Comparison of ENCODE assay signal across 9 cellular contexts in the genomic region with DNA sequence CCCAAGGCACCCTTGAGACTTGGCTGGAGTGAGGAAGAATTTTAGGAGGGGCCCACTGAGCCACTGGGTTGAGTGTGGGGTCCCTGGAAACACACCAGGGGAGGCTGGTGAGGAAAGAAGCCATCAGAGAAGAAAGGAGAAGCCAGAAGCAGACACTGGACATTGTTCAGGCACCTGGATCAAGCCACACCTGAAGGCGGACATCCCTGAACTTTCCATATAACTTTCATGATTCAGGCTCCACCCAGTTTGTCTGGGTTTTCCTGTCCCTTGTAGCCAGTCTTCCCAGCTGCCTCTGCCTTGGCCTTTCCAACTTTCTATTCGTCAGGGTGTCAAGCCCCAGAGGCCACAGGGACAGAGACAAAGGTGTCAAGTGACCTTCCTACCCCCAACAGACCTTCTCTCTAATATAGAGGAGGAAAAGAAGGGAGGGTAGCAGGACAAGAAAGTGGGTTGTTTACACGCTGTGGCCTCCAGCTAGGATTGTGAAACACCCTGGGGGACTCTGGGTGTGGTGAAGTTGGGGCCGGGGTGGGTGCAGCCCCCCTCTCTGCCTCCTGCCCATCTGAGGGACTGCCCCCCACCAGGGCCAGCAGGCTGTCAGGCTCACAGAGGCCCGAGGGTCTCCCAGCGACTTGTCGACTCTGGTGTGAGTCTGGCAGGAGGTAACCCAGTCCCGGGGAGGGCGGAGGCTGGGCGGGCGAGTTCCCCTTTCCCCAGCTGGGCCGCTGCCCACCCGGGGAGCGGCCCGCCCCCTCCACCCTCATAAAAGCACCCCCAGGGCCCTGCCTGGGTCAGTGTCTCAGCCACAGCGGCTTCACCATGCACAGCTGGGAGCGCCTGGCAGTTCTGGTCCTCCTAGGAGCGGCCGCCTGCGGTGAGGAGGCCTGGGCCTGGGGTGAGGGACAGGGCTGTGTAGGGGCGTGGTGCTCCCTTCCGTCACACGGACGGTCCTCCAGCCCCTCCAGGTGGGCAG. TPM values are rescaled to one million over a fixed set of nuclear protein-coding genes. Genes with fewer than 3 reads are reported as not detected.
DNase-seq lines count a peak whose midpoint lies in the region; ATAC-seq and TF ChIP-seq lines count a peak whose summit lies in the region.
"Had no signal": no experiment of that assay in that cellular context is flagged by ENCODE, and none has a peak within 500 bp of the region (broad histone marks: within the 10 kb centered on the region; RNA-seq: fewer than 3 reads in every experiment).

Gene CFD (plus strand): TSS at position 797 of the 976 bp plus-strand sequence. CDS start 26 bp downstream, at position 823.

- H3K4me3 ChIP-seq in CD4-positive, CD25-positive, alpha-beta regulatory T cell (ENCODE audit: low read depth, low read length), result no peak within 1 kb of the TSS
- H3K4me3 ChIP-seq in foreskin fibroblast (ENCODE audit: low read depth in 1 of 2, low read length in 2 of 2), result peak within 1 kb of the TSS; percentile 43 to 57

- no peak for ATAC-seq in CD4-positive, CD25-positive, alpha-beta regulatory T cell (ENCODE audit: low read depth in 2 of 2)
- no peak for ATAC-seq in GM19463 (IDR thresholded peaks at IDR 0.05; ENCODE audit: unreplicated experiment)

- H3K27me3 Mint-ChIP-seq in CD4-positive, CD25-positive, alpha-beta regulatory T cell, result peaks cover 35% of the 10 kb centered on the region
- no peaks in the 10 kb centered on the region for H3K27me3 Mint-ChIP-seq in osteocyte (ENCODE audit: unreplicated experiment)

- H3K4me1 Mint-ChIP-seq in CD4-positive, CD25-positive, alpha-beta regulatory T cell, result peaks cover 3 to 20% (median 10%) of the 10 kb centered on the region in 4 donors
- peaks cover 28% of the 10 kb centered on the region for H3K4me1 Mint-ChIP-seq in osteocyte (ENCODE audit: unreplicated experiment)

- no peak for TF ChIP-seq CTCF in foreskin fibroblast (IDR thresholded peaks at IDR 0.05; ENCODE audit: low read depth, low read length)
- no peak for TF ChIP-seq CTCF in osteocyte (IDR thresholded peaks at IDR 0.05)

- no peak for DNase-seq in CD4-positive, CD25-positive, alpha-beta regulatory T cell
- DNase-seq in NOMO-1 treated with dmso at 0.1 percent for 144 hours (lab: John Stamatoyannopoulos, UW; ENCODE audit: unreplicated experiment) (peak; percentile 62), foreskin fibroblast (no peak), osteocyte (ENCODE audit: extremely low spot score, unreplicated experiment) (peak; percentile 88), NCI-H82 treated with DMSO at 0.1 percent for 48 hours (lab: John Stamatoyannopoulos, UW; ENCODE audit: unreplicated experiment) (no peak)
- DNase-seq in activated CD4-positive, alpha-beta T cell treated with anti-CD3 and anti-CD28 coated beads for 48 hours, result no peak
- no peak for DNase-seq in activated naive CD4-positive, alpha-beta T cell treated with anti-CD3 and anti-CD28 coated beads, Interleukin-2, amount 50 U/mL, for 16 hours
- DNase-seq: activated CD4-positive, alpha-beta T cell treated with anti-CD3 and anti-CD28 coated beads, Interleukin-2, amount 50 U/mL, for 1 hour had no signal

- peak within 1 kb of the TSS in 3 of 4 donors; percentile 4 to 21 (median 7) for H3K4me3 Mint-ChIP-seq in CD4-positive, CD25-positive, alpha-beta regulatory T cell
- peak within 1 kb of the TSS; percentile 72 for H3K4me3 Mint-ChIP-seq in osteocyte (ENCODE audit: unreplicated experiment)

- H3K9me3 Mint-ChIP-seq in CD4-positive, CD25-positive, alpha-beta regulatory T cell, result peaks cover 0 to 2% (median 0%) of the 10 kb centered on the region in 7 donors
- H3K9me3 Mint-ChIP-seq in osteocyte (ENCODE audit: unreplicated experiment), result no peaks in the 10 kb centered on the region

- H3K9me3 ChIP-seq in CD4-positive, CD25-positive, alpha-beta regulatory T cell (ENCODE audit: control insufficient read depth in 2 of 2, low read length in 2 of 2), result no peaks in the 10 kb centered on the region

- peaks cover 4% of the 10 kb centered on the region for H3K27me3 ChIP-seq in CD4-positive, CD25-positive, alpha-beta regulatory T cell (ENCODE audit: control insufficient read depth, insufficient read depth, low read length)

- peaks cover 30% of the 10 kb centered on the region for H3K4me1 ChIP-seq in CD4-positive, CD25-positive, alpha-beta regulatory T cell (ENCODE audit: control insufficient read depth, insufficient read depth, low read length, poor library complexity, severe bottlenecking)

- no peaks in the 10 kb centered on the region for H3K36me3 Mint-ChIP-seq in CD4-positive, CD25-positive, alpha-beta regulatory T cell
- H3K36me3 Mint-ChIP-seq in osteocyte (ENCODE audit: unreplicated experiment), result no peaks in the 10 kb centered on the region

- H3K27ac ChIP-seq in CD4-positive, CD25-positive, alpha-beta regulatory T cell (ENCODE audit: insufficient read depth, low read length, poor library complexity, severe bottlenecking), result no peak within 1 kb of the TSS

- H3K36me3 ChIP-seq in CD4-positive, CD25-positive, alpha-beta regulatory T cell (ENCODE audit: control insufficient read depth, insufficient read depth, low read length), result no peaks in the 10 kb centered on the region

- no peak within 1 kb of the TSS for H3K27ac Mint-ChIP-seq in CD4-positive, CD25-positive, alpha-beta regulatory T cell
- H3K27ac Mint-ChIP-seq in osteocyte (ENCODE audit: unreplicated experiment), result peak within 1 kb of the TSS; percentile 75

RNA-seq across cellular contexts. Expression of gene CFD, which starts in this region (rescaled TPM):
- 1.9 TPM for total RNA-seq in CD4-positive, CD25-positive, alpha-beta regulatory T cell
- polyA plus RNA-seq in CD4-positive, CD25-positive, alpha-beta regulatory T cell, result 1 to 10 TPM; 2.0 to 6.4 (median 2.5) TPM
- 162 and 179 TPM in 2 replicates for total RNA-seq in osteocyte

Comparison
In these comparisons a context has a peak if more than half of its experiments do, and no peak if none do; other contexts are left out.
1. RNA of gene CFD (total RNA-seq): 162 to 179 TPM in osteocyte; 1.9 TPM in CD4-positive, CD25-positive, alpha-beta regulatory T cell (single experiment); every median in the first group is over 10 times any median in the second.
2. DNase-seq: peak in NOMO-1 treated with dmso at 0.1 percent for 144 hours (single experiment) and osteocyte (single experiment); none in CD4-positive, CD25-positive, alpha-beta regulatory T cell (0 of 3), foreskin fibroblast (0 of 2), NCI-H82 treated with DMSO at 0.1 percent for 48 hours (single experiment), activated CD4-positive, alpha-beta T cell treated with anti-CD3 and anti-CD28 coated beads for 48 hours (single experiment) and activated naive CD4-positive, alpha-beta T cell treated with anti-CD3 and anti-CD28 coated beads, Interleukin-2, amount 50 U/mL, for 16 hours (single experiment).